Comparison of ENCODE assay signal across 17 cellular contexts in genomic region chr3:39631136-39631535, GRCh38.
DNase-seq lines count a peak whose midpoint lies in the region; ATAC-seq, FAIRE-seq and TF ChIP-seq lines count a peak whose summit lies in the region.
"Had no signal": no experiment of that assay in that cellular context is flagged by ENCODE, and none has a peak within 500 bp of the region (broad histone marks: within the 10 kb centered on the region; RNA-seq: fewer than 3 reads in every experiment).

No MANE protein-coding gene starts in this region.

- no peaks in the 10 kb centered on the region for H4K20me1 ChIP-seq in K562 (replicated peaks; ENCODE audit: control insufficient read depth, insufficient read depth, low read length)
- H4K20me1 ChIP-seq: BLaER1 had no signal

- TF ChIP-seq CTCF in K562 (IDR thresholded peaks at IDR 0.05 in 2 of 3, conservative IDR thresholded peaks at IDR 0.05 in 1 of 3; ENCODE audit: insufficient read depth in 2 of 3, low read depth in 1 of 3, low read length in 3 of 3) (no peak), progenitor cell of endocrine pancreas (IDR thresholded peaks at IDR 0.05; ENCODE audit: unreplicated experiment) (no peak)

- WGBS in K562 (ENCODE audit: insufficient coverage, low coverage, missing lambda C conversion rate) = 14% methylated on average over 5 of the region's 5 CpGs

- no peak overlapping the region for H3K4me2 ChIP-seq in K562 (ENCODE audit: insufficient read depth, low read length)
- H3K4me2 ChIP-seq: A549, BLaER1 had no signal

- BruUV-seq in K562 (replicated peaks; lab: Mats Ljungman, UMichigan) = no TSS peak

- no peaks in the 10 kb centered on the region for H3K4me1 ChIP-seq in K562 (replicated peaks in 1 of 2; ENCODE audit: control insufficient read depth in 2 of 2, insufficient read depth in 2 of 2, low read length in 2 of 2)
- H3K4me1 ChIP-seq: A549, Caco-2 had no signal

- no peak overlapping the region for H3K27ac ChIP-seq in K562 (ENCODE audit: extremely low read depth, low read depth, low read length)
- H3K27ac ChIP-seq: A549, BLaER1 had no signal

- no peak overlapping the region for H3K9ac ChIP-seq in K562 (ENCODE audit: insufficient read depth in 1 of 2, low read depth in 2 of 2, low read length in 2 of 2)
- H3K9ac ChIP-seq: BLaER1 had no signal

- intact Hi-C loops in K562 (cut with micrococcal nuclease) = no loop called here

- H3K36me3 Mint-ChIP-seq in progenitor cell of endocrine pancreas (ENCODE audit: insufficient read depth) = no peaks in the 10 kb centered on the region
- H3K36me3 Mint-ChIP-seq: CD8-positive, alpha-beta memory T cell had no signal

- POLR2A ChIA-PET in K562 (lab: Yijun Ruan, JAX) = interaction anchor here (0.6 kb wide), 1 partner anchor 1092 kb away, joined by 3 read pairs; no protein-coding TSS in a partner anchor

- CTCF ChIA-PET in K562 (lab: Yijun Ruan, JAX; ENCODE audit: low intra/inter-chr PET ratio) = no interaction called here

- no peak overlapping the region for H3K4me3 Mint-ChIP-seq in progenitor cell of endocrine pancreas (ENCODE audit: low read depth)
- H3K4me3 Mint-ChIP-seq: CD8-positive, alpha-beta memory T cell had no signal

- H3K27ac Mint-ChIP-seq in progenitor cell of endocrine pancreas = peak overlapping the region; percentile 15
- H3K27ac Mint-ChIP-seq: CD8-positive, alpha-beta memory T cell had no signal

- DNase-seq in GM03348 (ENCODE audit: low spot score) = peak; percentile 6
- DNase-seq in NCI-H187 treated with DMSO at 0.1 percent for 48 hours (lab: John Stamatoyannopoulos, UW) = peak; percentile 2
- DNase-seq in K562 (ENCODE audit: extremely low read depth in 1 of 4, low spot score in 3 of 4) = no peak
- DNase-seq in progenitor cell of endocrine pancreas (ENCODE audit: low spot score, unreplicated experiment) = no peak
- DNase-seq in erythroblast (lab: John Stamatoyannopoulos, UW) = no peak
- no peak for DNase-seq in stimulated activated CD4-positive, alpha-beta T cell treated with anti-CD3 and anti-CD28 coated beads, Interleukin-1b, Interleukin-23, amount 100 ng/mL, for 48 hours
- DNase-seq: AML-193; Caco-2; CD8-positive, alpha-beta memory T cell; DMS53; IMR-90; KG1 had no signal

- TF ChIP-seq EP300 in K562 (IDR thresholded peaks at IDR 0.05; ENCODE audit: low read length) = no peak

- H3K4me1 Mint-ChIP-seq in progenitor cell of endocrine pancreas (ENCODE audit: low read depth) = peaks cover 14% of the 10 kb centered on the region
- H3K4me1 Mint-ChIP-seq: CD8-positive, alpha-beta memory T cell had no signal

- no peak overlapping the region for H3K4me3 ChIP-seq in K562
- H3K4me3 ChIP-seq: A549, BLaER1 had no signal

- H2AFZ ChIP-seq in K562 (ENCODE audit: low read depth, low read length) = 0 out of 2 replicates have a peak overlapping the region, but pooled peaks have one; percentile 2

- TF ChIP-seq POLR2A in K562 (conservative IDR thresholded peaks at IDR 0.05) (no peak), erythroblast (IDR thresholded peaks at IDR 0.05; ENCODE audit: low read length) (no peak)

- H3K27me3 Mint-ChIP-seq in progenitor cell of endocrine pancreas = no peaks in the 10 kb centered on the region

- in situ Hi-C loops in K562 (cut with MboI) = no loop called here

- H3K9me3 ChIP-seq in K562 (replicated peaks; ENCODE audit: control insufficient read depth, insufficient read depth, low read depth, low read length) = no peaks in the 10 kb centered on the region; the same call in 1 of the 2 replicates
- H3K9me3 ChIP-seq: A549 had no signal

- peaks cover 12% of the 10 kb centered on the region for H3K9me3 Mint-ChIP-seq in progenitor cell of endocrine pancreas (ENCODE audit: low read depth)

- H3K27me3 ChIP-seq in K562 (ENCODE audit: control insufficient read depth in 2 of 2, insufficient read depth in 2 of 2, low read length in 2 of 2) = no peaks in the 10 kb centered on the region
- H3K27me3 ChIP-seq: BLaER1 had no signal

- ATAC-seq in K562 (no peak), HG02571 (IDR thresholded peaks at IDR 0.05; ENCODE audit: unreplicated experiment) (no peak)
- ATAC-seq: A549 had no signal

- no peaks in the 10 kb centered on the region for H3K9me1 ChIP-seq in K562 (ENCODE audit: control insufficient read depth, insufficient read depth, low read length)

- no peak for TF ChIP-seq RAD21 in K562 (CRISPR knock-in tag; conservative IDR thresholded peaks at IDR 0.05 in 1 of 2, IDR thresholded peaks at IDR 0.05 in 1 of 2)

- H3K36me3 ChIP-seq in K562 (ENCODE audit: control insufficient read depth, insufficient read depth, low read length) = no peaks in the 10 kb centered on the region
- H3K36me3 ChIP-seq: BLaER1 had no signal

- FAIRE-seq in K562 (lab: Jason Lieb, UNC) = no peak
- FAIRE-seq: A549, G401.6, H54 had no signal

- no peaks in the 10 kb centered on the region for H3K79me2 ChIP-seq in K562 (ENCODE audit: control insufficient read depth, insufficient read depth, low read length)

TF ChIP-seq in K562, 482 proteins besides CTCF, POLR2A, EP300 and RAD21 (continues in another document):
- TF ChIP-seq ZC3H4 (CRISPR knock-in tag; IDR thresholded peaks at IDR 0.05; ENCODE audit: borderline replicate concordance) (no peak), ZNF561 (CRISPR knock-in tag; conservative IDR thresholded peaks at IDR 0.05) (no peak), MEF2A (IDR thresholded peaks at IDR 0.05; ENCODE audit: control insufficient read depth, low read depth, low read length) (no peak), FOXK1 (CRISPR knock-in tag; IDR thresholded peaks at IDR 0.05; ENCODE audit: borderline replicate concordance) (no peak), MITF (IDR thresholded peaks at IDR 0.05) (no peak), GABPA (tag; conservative IDR thresholded peaks at IDR 0.05; ENCODE audit: low read depth) (no peak), PTRF (tag; IDR thresholded peaks at IDR 0.05) (no peak), FOXA1 (IDR thresholded peaks at IDR 0.05; ENCODE audit: borderline replicate concordance) (no peak), ZNF699 (CRISPR knock-in tag; IDR thresholded peaks at IDR 0.05; ENCODE audit: insufficient replicate concordance) (no peak), MNT (conservative IDR thresholded peaks at IDR 0.05) (no peak), EP400 (IDR thresholded peaks at IDR 0.05) (no peak), ZNF740 (CRISPR knock-in tag; IDR thresholded peaks at IDR 0.05) (no peak), ZNF740 (tag; IDR thresholded peaks at IDR 0.05) (no peak), GTF2F1 (IDR thresholded peaks at IDR 0.05; ENCODE audit: low read depth, low read length) (no peak), HCFC1 (IDR thresholded peaks at IDR 0.05; ENCODE audit: low read depth, low read length) (no peak)

Comparison
In these comparisons a context has a peak if more than half of its experiments do, and no peak if none do; other contexts are left out.
1. DNase-seq: peak in GM03348 (single experiment) and NCI-H187 treated with DMSO at 0.1 percent for 48 hours (single experiment); none in K562 (0 of 4), progenitor cell of endocrine pancreas (single experiment), erythroblast (0 of 2) and stimulated activated CD4-positive, alpha-beta T cell treated with anti-CD3 and anti-CD28 coated beads, Interleukin-1b, Interleukin-23, amount 100 ng/mL, for 48 hours (single experiment).